ENCODE assay signal across 8 cellular contexts in genomic region chr9:121201738-121202533, GRCh38. TPM values are rescaled to one million over a fixed set of nuclear protein-coding genes. Genes with fewer than 3 reads are reported as not detected.
A peak's percentile ranks its signal among the peaks of the same experiment; 100 is the strongest.
DNase-seq lines count a peak whose midpoint lies in the region; ATAC-seq, FAIRE-seq and TF ChIP-seq lines count a peak whose summit lies in the region.

RAB14 (minus strand) TSS chr9:121201869; CDS start chr9:121193412, 8,457 bp downstream.

- ATAC-seq in RWPE2 (ENCODE audit: low read depth) (peak; percentile 88), natural killer cell (peak; percentile 88 to 96 (median 89))

- H3K27me3 Mint-ChIP-seq in activated T-helper 2 cell treated with anti-CD3 and anti-CD28 coated beads, Interferon-gamma antibody, Interleukin-2, Interleukin-4, amounts not matched to agents 10 μg/mL and 5 μg/mL and 100 μg/mL, durations not matched to agents 14 hours and 24 hours and 36 hours (ENCODE audit: low read depth) = no peaks in the 10 kb centered on the region
- no peaks in the 10 kb centered on the region for H3K27me3 Mint-ChIP-seq in natural killer cell (ENCODE audit: low read depth in 2 of 2)

- TF ChIP-seq CTCF in RWPE2 (IDR thresholded peaks at IDR 0.05; ENCODE audit: poor library complexity, severe bottlenecking) (peak; percentile 79), fibroblast of mammary gland (conservative IDR thresholded peaks at IDR 0.05; ENCODE audit: control insufficient read depth, insufficient read depth, low read depth, low read length) (peak; percentile 45), natural killer cell (IDR thresholded peaks at IDR 0.05) (peak; percentile 42)

- H3K4me1 Mint-ChIP-seq in activated T-helper 2 cell treated with anti-CD3 and anti-CD28 coated beads, Interferon-gamma antibody, Interleukin-2, Interleukin-4, amounts not matched to agents 10 μg/mL and 5 μg/mL and 100 μg/mL, durations not matched to agents 14 hours and 24 hours and 36 hours (ENCODE audit: low read depth) = peaks cover 46% of the 10 kb centered on the region
- peaks cover 47 to 50% of the 10 kb centered on the region in 2 donors for H3K4me1 Mint-ChIP-seq in natural killer cell

- peak; percentile 100 for DNase-seq in H54 (ENCODE audit: insufficient read length, low spot score)
- DNase-seq in LoVo (ENCODE audit: low spot score) = peak; percentile 100
- peak; percentile 99 for DNase-seq in RWPE2 (ENCODE audit: low spot score)
- peak; percentile 100 for DNase-seq in activated T-helper 2 cell treated with anti-CD3 and anti-CD28 coated beads, Interferon-gamma antibody, Interleukin-2, Interleukin-4, amounts not matched to agents 10 μg/mL and 5 μg/mL and 100 μg/mL, durations not matched to agents 14 hours and 24 hours and 36 hours (ENCODE audit: low spot score)
- peak; percentile 95 for DNase-seq in fibroblast of mammary gland (ENCODE audit: low read depth)
- DNase-seq in natural killer cell = peak; percentile 100
- peak; percentile 100 for DNase-seq in stimulated activated naive CD4-positive, alpha-beta T cell treated with Interleukin-2 at 50 U/mL for 16 hours (lab: John Stamatoyannopoulos, UW)

- H3K27ac ChIP-seq in RWPE2 (ENCODE audit: poor library complexity, severe bottlenecking) = peak within 1 kb of the TSS; percentile 66

- no peaks in the 10 kb centered on the region for H3K27me3 ChIP-seq in RWPE2 (ENCODE audit: insufficient read depth, poor library complexity, severe bottlenecking)

- peak within 1 kb of the TSS; percentile 71 for H3K4me3 ChIP-seq in RWPE2 (ENCODE audit: severe bottlenecking)
- H3K4me3 ChIP-seq in fibroblast of mammary gland (ENCODE audit: control insufficient read depth, low read depth, low read length) = peak within 1 kb of the TSS; percentile 77

- FAIRE-seq in H54 (lab: Jason Lieb, UNC) = peak; percentile 99

- peak within 1 kb of the TSS; percentile 66 for H3K9ac ChIP-seq in ES-I3 (ENCODE audit: low read depth, low read length)

- H3K9me3 Mint-ChIP-seq in activated T-helper 2 cell treated with anti-CD3 and anti-CD28 coated beads, Interferon-gamma antibody, Interleukin-2, Interleukin-4, amounts not matched to agents 10 μg/mL and 5 μg/mL and 100 μg/mL, durations not matched to agents 14 hours and 24 hours and 36 hours = no peaks in the 10 kb centered on the region
- H3K9me3 Mint-ChIP-seq in natural killer cell = no peaks in the 10 kb centered on the region

- peak within 1 kb of the TSS; percentile 96 for H3K4me3 Mint-ChIP-seq in activated T-helper 2 cell treated with anti-CD3 and anti-CD28 coated beads, Interferon-gamma antibody, Interleukin-2, Interleukin-4, amounts not matched to agents 10 μg/mL and 5 μg/mL and 100 μg/mL, durations not matched to agents 14 hours and 24 hours and 36 hours (ENCODE audit: low read depth)
- peak within 1 kb of the TSS; percentile 94 for H3K4me3 Mint-ChIP-seq in natural killer cell

- H3K36me3 ChIP-seq in ES-I3 (ENCODE audit: insufficient read depth, low read length) = no peaks in the 10 kb centered on the region
- H3K36me3 ChIP-seq in RWPE2 (ENCODE audit: low read depth) = peaks cover 7% of the 10 kb centered on the region; the same call in 1 of the 2 replicates

- H3K9me3 ChIP-seq in ES-I3 (ENCODE audit: control insufficient read depth, insufficient read depth, low read length) (no peaks in the 10 kb centered on the region), RWPE2 (ENCODE audit: severe bottlenecking) (no peaks in the 10 kb centered on the region)

- intact Hi-C loops in activated T-helper 2 cell treated with anti-CD3 and anti-CD28 coated beads, Interferon-gamma antibody, Interleukin-2, Interleukin-4, amounts not matched to agents 10 μg/mL and 5 μg/mL and 100 μg/mL, durations not matched to agents 14 hours and 24 hours and 36 hours (cut with micrococcal nuclease) = loop anchor here (1.0 to 10.0 kb wide), 6 partner anchors 11 to 357 kb away; partner anchors contain the start of gene PSMD5
- intact Hi-C loops in natural killer cell (cut with micrococcal nuclease) = loop anchor here (2.0 to 5.0 kb wide), 4 partner anchors 80 to 490 kb away; partner anchors contain the start of genes CNTRL and MEGF9

- H3K36me3 Mint-ChIP-seq in activated T-helper 2 cell treated with anti-CD3 and anti-CD28 coated beads, Interferon-gamma antibody, Interleukin-2, Interleukin-4, amounts not matched to agents 10 μg/mL and 5 μg/mL and 100 μg/mL, durations not matched to agents 14 hours and 24 hours and 36 hours (ENCODE audit: low read depth) = peaks cover 33% of the 10 kb centered on the region
- H3K36me3 Mint-ChIP-seq in natural killer cell = no peaks in the 10 kb centered on the region

- H3K27ac Mint-ChIP-seq in activated T-helper 2 cell treated with anti-CD3 and anti-CD28 coated beads, Interferon-gamma antibody, Interleukin-2, Interleukin-4, amounts not matched to agents 10 μg/mL and 5 μg/mL and 100 μg/mL, durations not matched to agents 14 hours and 24 hours and 36 hours = peak within 1 kb of the TSS; percentile 87
- peak within 1 kb of the TSS; percentile 89 to 94 for H3K27ac Mint-ChIP-seq in natural killer cell

- H3K4me1 ChIP-seq in ES-I3 (ENCODE audit: insufficient read depth, low read length) = peaks cover 7% of the 10 kb centered on the region
- H3K4me1 ChIP-seq in RWPE2 (ENCODE audit: insufficient read depth, poor library complexity, severe bottlenecking) = peaks cover 26% of the 10 kb centered on the region

- peak; percentile 93 for TF ChIP-seq POLR2A in H54 (IDR thresholded peaks at IDR 0.05; ENCODE audit: low read depth, low read length)

RNA-seq across cellular contexts. Expression of gene RAB14, which starts in this region (rescaled TPM):
- 62.0 and 63.2 TPM in 2 replicates for total RNA-seq in activated T-helper 2 cell treated with anti-CD3 and anti-CD28 coated beads, Interferon-gamma antibody, Interleukin-2, Interleukin-4, amounts not matched to agents 10 μg/mL and 5 μg/mL and 100 μg/mL, durations not matched to agents 14 hours and 24 hours and 36 hours
- 10 to 100 TPM; 46.2 to 67.6 (median 57.3) TPM for total RNA-seq in natural killer cell

Comparison
In these comparisons a context has a peak if more than half of its experiments do, and no peak if none do; other contexts are left out.
1. Peak in every context shown above with its lines: DNase-seq, ATAC-seq, H3K4me3 ChIP-seq and H3K27ac ChIP-seq.